ENCODE assay signal across 8 cellular contexts in genomic region chr13:26186995-26187394, GRCh38. TPM values are rescaled to one million over a fixed set of nuclear protein-coding genes. Genes with fewer than 3 reads are reported as not detected.
A peak's percentile ranks its signal among the peaks of the same experiment; 100 is the strongest.
DNase-seq lines count a peak whose midpoint lies in the region; ATAC-seq and TF ChIP-seq lines count a peak whose summit lies in the region.

No MANE protein-coding gene starts in this region.

- H3F3A ChIP-seq in DOHH2 (ENCODE audit: control insufficient read depth, insufficient read depth), result peaks cover 6% of the 10 kb centered on the region

- H3K27ac ChIP-seq in DOHH2 (ENCODE audit: low read depth, low read length) (peak overlapping the region; percentile 96), Panc1 (ENCODE audit: low read length) (peak overlapping the region; percentile 74), endodermal cell (ENCODE audit: low read depth, low read length) (no peak overlapping the region)

- H3K4me3 Mint-ChIP-seq in endodermal cell (peak overlapping the region; percentile 66), osteocyte (ENCODE audit: unreplicated experiment) (peak overlapping the region; percentile 82)

- no TSS peak for BruUV-seq in Panc1 (replicated peaks; lab: Mats Ljungman, UMichigan)

- peaks cover 5% of the 10 kb centered on the region for H3K27me3 Mint-ChIP-seq in endodermal cell (ENCODE audit: insufficient read depth)
- no peaks in the 10 kb centered on the region for H3K27me3 Mint-ChIP-seq in osteocyte (ENCODE audit: unreplicated experiment)

- H3K36me3 Mint-ChIP-seq in endodermal cell (ENCODE audit: low read depth), result no peaks in the 10 kb centered on the region
- H3K36me3 Mint-ChIP-seq in osteocyte (ENCODE audit: unreplicated experiment), result no peaks in the 10 kb centered on the region

- H3K4me1 Mint-ChIP-seq in endodermal cell, result no peaks in the 10 kb centered on the region
- H3K4me1 Mint-ChIP-seq in osteocyte (ENCODE audit: unreplicated experiment), result peaks cover 12% of the 10 kb centered on the region

- 84 to 94% methylated on average over 15 to 22 of the region's 22 CpGs for WGBS in endodermal cell (ENCODE audit: insufficient coverage in 1 of 2, insufficient read length in 1 of 2), 2 experiments

- no peak overlapping the region for H3K9ac ChIP-seq in endodermal cell (ENCODE audit: extremely low read depth, low read length, poor library complexity, severe bottlenecking)

- no peaks in the 10 kb centered on the region for H3K9me3 Mint-ChIP-seq in endodermal cell
- no peaks in the 10 kb centered on the region for H3K9me3 Mint-ChIP-seq in osteocyte (ENCODE audit: unreplicated experiment)

- H4K20me1 ChIP-seq in DOHH2 (ENCODE audit: control insufficient read depth, insufficient read depth, low read depth, low read length), result no peaks in the 10 kb centered on the region

- H3K4me3 ChIP-seq in DOHH2 (ENCODE audit: low read length) (peak overlapping the region; percentile 86), Panc1 (ENCODE audit: low read depth in 2 of 2, low read length in 2 of 2) (peak overlapping the region; percentile 62 to 70), endodermal cell (ENCODE audit: low read length) (peak overlapping the region; percentile 60)

- H3K27me3 ChIP-seq in DOHH2 (ENCODE audit: control insufficient read depth, low read length) (no peaks in the 10 kb centered on the region), Panc1 (ENCODE audit: control insufficient read depth, insufficient read depth, low read length) (no peaks in the 10 kb centered on the region), endodermal cell (ENCODE audit: control insufficient read depth, insufficient read depth, low read length, poor library complexity, severe bottlenecking) (no peaks in the 10 kb centered on the region)

- intact Hi-C loops in Panc1 (cut with micrococcal nuclease; ENCODE audit: unreplicated experiment), result loop anchor here (2.0 kb wide), 1 partner anchor 310 kb away; no protein-coding TSS in a partner anchor

- no peaks in the 10 kb centered on the region for H3K9me2 ChIP-seq in DOHH2 (replicated peaks; ENCODE audit: control insufficient read depth, low read length)

- CTCF ChIA-PET in Panc1 (lab: Charles Lee), result interaction anchor here (0.7 kb wide), 1 partner anchor 511 kb away, joined by 3 read pairs; no protein-coding TSS in a partner anchor

- H3K9me3 ChIP-seq in DOHH2 (ENCODE audit: control insufficient read depth, insufficient read depth, low read length), result peaks cover 8% of the 10 kb centered on the region; the same call in 1 of the 2 replicates
- no peaks in the 10 kb centered on the region for H3K9me3 ChIP-seq in Panc1 (ENCODE audit: control insufficient read depth, insufficient read depth, low read depth, low read length)
- peaks cover 2% of the 10 kb centered on the region for H3K9me3 ChIP-seq in endodermal cell (ENCODE audit: control insufficient read depth, low read length)

- H3K4me2 ChIP-seq in DOHH2 (ENCODE audit: low read length), result peak overlapping the region; percentile 86

- H3K4me1 ChIP-seq in DOHH2 (ENCODE audit: control insufficient read depth, low read length), result peaks cover 48% of the 10 kb centered on the region
- H3K4me1 ChIP-seq in Panc1 (ENCODE audit: control insufficient read depth, insufficient read depth, low read length), result no peaks in the 10 kb centered on the region
- no peaks in the 10 kb centered on the region for H3K4me1 ChIP-seq in endodermal cell (ENCODE audit: control insufficient read depth, insufficient read depth, low read length)

- TF ChIP-seq CTCF in DOHH2 (IDR thresholded peaks at IDR 0.05; ENCODE audit: low read depth, low read length, poor library complexity, severe bottlenecking) (no peak), Panc1 (IDR thresholded peaks at IDR 0.05) (no peak), endodermal cell (conservative IDR thresholded peaks at IDR 0.05) (no peak), osteocyte (IDR thresholded peaks at IDR 0.05) (no peak)

- no peak for DNase-seq in Panc1 (ENCODE audit: low read depth, low spot score)
- peak; percentile 51 for DNase-seq in endodermal cell
- DNase-seq in osteocyte (ENCODE audit: extremely low spot score, unreplicated experiment), result no peak
- no peak for DNase-seq in KG1 (lab: John Stamatoyannopoulos, UW)
- DNase-seq in activated CD8-positive, alpha-beta memory T cell treated with anti-CD3 and anti-CD28 coated beads, Interleukin-2, amount 50 U/mL, for 4 hours, result no peak
- DNase-seq in NCI-H82 treated with DMSO at 0.1 percent for 48 hours (lab: John Stamatoyannopoulos, UW; ENCODE audit: unreplicated experiment), result no peak

- H3K79me2 ChIP-seq in DOHH2 (ENCODE audit: control insufficient read depth, low read length), result peaks cover 14% of the 10 kb centered on the region

- H3K27ac Mint-ChIP-seq in endodermal cell (peak overlapping the region; percentile 80), osteocyte (ENCODE audit: unreplicated experiment) (peak overlapping the region; percentile 90)

- ATAC-seq in Panc1, result peak; percentile 13; the same call in 1 of the 2 replicates
- no peak for ATAC-seq in HG03378 (IDR thresholded peaks at IDR 0.05; ENCODE audit: unreplicated experiment)

- POLR2A ChIA-PET in Panc1 (lab: Charles Lee), result interaction anchor here (0.7 kb wide), 1 partner anchor 434 kb away, joined by 5 read pairs; no protein-coding TSS in a partner anchor

- in situ Hi-C loops in Panc1 (cut with HindIII; ENCODE audit: low pct_unique_long_range_greater_than_20kb, low sequenced_read_pairs), result no loop called here

- H3K36me3 ChIP-seq in DOHH2 (ENCODE audit: control insufficient read depth, low read length) (peaks cover 14% of the 10 kb centered on the region), Panc1 (ENCODE audit: control insufficient read depth, insufficient read depth, low read length) (no peaks in the 10 kb centered on the region), endodermal cell (ENCODE audit: control insufficient read depth, insufficient read depth, low read length) (no peaks in the 10 kb centered on the region)

RNA-seq across cellular contexts. Expression of gene RNF6, which starts 35.1 kb away (rescaled TPM):
- total RNA-seq in Panc1 (2021; ENCODE audit: unreplicated experiment), result 38.0 TPM
- 21.9 TPM for polyA plus RNA-seq in Panc1 (2012; ENCODE audit: insufficient read length)
- 10 to 100 TPM; 18.1 to 20.4 TPM for total RNA-seq in endodermal cell
- polyA plus RNA-seq in endodermal cell (2013, experiment 1 of 2), result 12.4 TPM
- polyA plus RNA-seq in endodermal cell (2013, experiment 2 of 2), result 13.1 TPM
- 33.3 and 33.5 TPM in 2 replicates for total RNA-seq in osteocyte
